21 cellular contexts compared by ENCODE assay signal in the genomic region with DNA sequence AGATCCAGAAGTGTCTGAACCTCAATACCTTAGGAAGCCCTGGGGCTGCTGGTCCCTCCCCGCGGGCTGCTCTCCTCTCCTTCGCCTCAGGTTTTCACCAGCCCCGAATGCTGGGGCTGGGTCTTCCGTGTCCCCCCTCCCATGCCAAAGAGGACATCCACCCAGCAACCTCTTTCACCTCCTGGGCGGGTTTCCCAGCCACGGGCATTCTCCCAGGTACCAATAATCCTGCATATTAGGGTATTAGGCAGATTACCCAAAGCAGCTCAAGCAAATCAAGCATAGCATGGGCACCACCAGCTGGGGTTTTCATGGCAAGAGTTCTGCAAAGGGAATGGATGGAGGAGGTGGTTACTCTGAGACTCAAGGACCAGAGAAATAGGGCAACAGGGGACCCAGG.
DNase-seq lines count a peak whose midpoint lies in the region; ATAC-seq and TF ChIP-seq lines count a peak whose summit lies in the region.
"Had no signal": no experiment of that assay in that cellular context is flagged by ENCODE, and none has a peak within 500 bp of the region (broad histone marks: within the 10 kb centered on the region; RNA-seq: fewer than 3 reads in every experiment).

No MANE protein-coding gene starts in this region.

- no peak overlapping the region for H2AFZ ChIP-seq in OCI-LY3 (ENCODE audit: low read depth, low read length)

- DNase-seq in osteocyte (ENCODE audit: extremely low spot score, unreplicated experiment) (no peak), cerebellum (ENCODE audit: low spot score) (no peak), glutamatergic neuron (no peak)
- DNase-seq in CD4-positive, alpha-beta memory T cell: no peak
- DNase-seq: Caco-2; CD4-positive, alpha-beta T cell; DMS153; Karpas-422; MV-4-11; NCI-H1105 treated with DMSO at 0.1 percent for 48 hours; NCI-H1694 treated with DMSO at 0.1 percent for 48 hours; NCI-H2081 treated with DMSO at 0.1 percent for 48 hours; NCI-H2171 treated with DMSO at 0.1 percent for 48 hours; NCI-H524 treated with DMSO at 0.1 percent for 48 hours; Right ventricle myocardium superior; SK-N-SH had no signal

- TF ChIP-seq CTCF in OCI-LY3 (IDR thresholded peaks at IDR 0.05; ENCODE audit: low read depth, low read length): no peak
- no peak for TF ChIP-seq CTCF in brain (conservative IDR thresholded peaks at IDR 0.05)
- no peak for TF ChIP-seq CTCF in osteocyte (IDR thresholded peaks at IDR 0.05)
- no peak for TF ChIP-seq CTCF in glutamatergic neuron (IDR thresholded peaks at IDR 0.05; ENCODE audit: partially characterized antibody, unreplicated experiment)

- no peaks in the 10 kb centered on the region for H3K36me3 ChIP-seq in OCI-LY3 (replicated peaks; ENCODE audit: low read depth, low read length)
- H3K36me3 ChIP-seq in CD4-positive, alpha-beta memory T cell (ENCODE audit: insufficient read depth, low read length): no peaks in the 10 kb centered on the region
- H3K36me3 ChIP-seq: BLaER1 had no signal

- H4K20me1 ChIP-seq in OCI-LY3 (ENCODE audit: insufficient read depth, low read length): peaks cover 6% of the 10 kb centered on the region; the same call in 1 of the 2 replicates
- H4K20me1 ChIP-seq: BLaER1 had no signal

- CTCF ChIA-PET in CD4-positive, alpha-beta memory T cell (lab: Charles Lee; ENCODE audit: partially characterized antibody): no interaction called here

- H3K4me2 ChIP-seq in OCI-LY3 (ENCODE audit: low read length): peak overlapping the region; percentile 22; the same call in 1 of the 2 replicates
- H3K4me2 ChIP-seq: SK-N-SH had no signal

- peaks cover 46% of the 10 kb centered on the region for H3K4me1 ChIP-seq in OCI-LY3 (ENCODE audit: low read length)
- no peaks in the 10 kb centered on the region for H3K4me1 ChIP-seq in CD4-positive, alpha-beta memory T cell (ENCODE audit: insufficient read depth, low read length)

- no peak overlapping the region for H3K4me3 ChIP-seq in OCI-LY3 (ENCODE audit: low read length)
- H3K4me3 ChIP-seq in CD4-positive, alpha-beta memory T cell (ENCODE audit: low read length in 2 of 2): no peak overlapping the region
- H3K4me3 ChIP-seq: BLaER1 had no signal

- POLR2A ChIA-PET in CD4-positive, alpha-beta memory T cell (lab: Charles Lee; ENCODE audit: partially characterized antibody): no interaction called here

- H3K27ac ChIP-seq in OCI-LY3 (ENCODE audit: low read length): peak overlapping the region; percentile 32; the same call in 1 of the 2 replicates
- no peak overlapping the region for H3K27ac ChIP-seq in CD4-positive, alpha-beta memory T cell (ENCODE audit: low read depth, low read length)
- H3K27ac ChIP-seq: BLaER1 had no signal

- H3K9me3 Mint-ChIP-seq in brain (no peaks in the 10 kb centered on the region), osteocyte (ENCODE audit: unreplicated experiment) (no peaks in the 10 kb centered on the region), glutamatergic neuron (ENCODE audit: unreplicated experiment) (peaks cover 9% of the 10 kb centered on the region)
- H3K9me3 Mint-ChIP-seq in CD4-positive, alpha-beta memory T cell: peaks cover 0 to 2% (median 0%) of the 10 kb centered on the region in 8 donors
- H3K9me3 Mint-ChIP-seq: CD4-positive, alpha-beta T cell had no signal

- no peaks in the 10 kb centered on the region for H3K9me3 ChIP-seq in OCI-LY3 (ENCODE audit: insufficient read depth, low read length)
- no peaks in the 10 kb centered on the region for H3K9me3 ChIP-seq in CD4-positive, alpha-beta memory T cell (ENCODE audit: control insufficient read depth in 1 of 2, low read length in 2 of 2)
- H3K9me3 ChIP-seq: BLaER1, Caco-2, SK-N-SH had no signal

- H3K79me2 ChIP-seq in OCI-LY3 (ENCODE audit: low read length): peaks cover 3% of the 10 kb centered on the region; the same call in 1 of the 2 replicates

- no peak overlapping the region for H3K9ac ChIP-seq in OCI-LY3 (ENCODE audit: low read length)
- H3K9ac ChIP-seq: BLaER1, SK-N-SH had no signal

- H3K27ac Mint-ChIP-seq in brain (peak overlapping the region in 3 of 5 experiments; percentile 34 to 58 (median 44)), osteocyte (ENCODE audit: unreplicated experiment) (peak overlapping the region; percentile 24), glutamatergic neuron (ENCODE audit: unreplicated experiment) (no peak overlapping the region)
- no peak overlapping the region for H3K27ac Mint-ChIP-seq in CD4-positive, alpha-beta memory T cell
- H3K27ac Mint-ChIP-seq: CD4-positive, alpha-beta T cell had no signal

- no peak for ATAC-seq in GM21528 (IDR thresholded peaks at IDR 0.05; ENCODE audit: low FRiP score, unreplicated experiment)
- ATAC-seq: HCT116 had no signal

- intact Hi-C loops in CD4-positive, alpha-beta memory T cell (cut with micrococcal nuclease): no loop called here

- no peaks in the 10 kb centered on the region for H3K27me3 ChIP-seq in OCI-LY3 (ENCODE audit: low read depth, low read length)
- no peaks in the 10 kb centered on the region for H3K27me3 ChIP-seq in CD4-positive, alpha-beta memory T cell (ENCODE audit: insufficient read depth, low read length)
- H3K27me3 ChIP-seq: BLaER1 had no signal

- H3K27me3 Mint-ChIP-seq in brain (no peaks in the 10 kb centered on the region), osteocyte (ENCODE audit: unreplicated experiment) (no peaks in the 10 kb centered on the region), glutamatergic neuron (ENCODE audit: unreplicated experiment) (peaks cover 13% of the 10 kb centered on the region)
- H3K27me3 Mint-ChIP-seq in CD4-positive, alpha-beta memory T cell: peaks cover 0 to 3% of the 10 kb centered on the region in 2 donors

- H3K4me3 Mint-ChIP-seq in brain (no peak overlapping the region), osteocyte (ENCODE audit: unreplicated experiment) (no peak overlapping the region), glutamatergic neuron (ENCODE audit: unreplicated experiment) (no peak overlapping the region)
- no peak overlapping the region for H3K4me3 Mint-ChIP-seq in CD4-positive, alpha-beta memory T cell
- H3K4me3 Mint-ChIP-seq: CD4-positive, alpha-beta T cell had no signal

- H3K36me3 Mint-ChIP-seq in brain: no peaks in the 10 kb centered on the region
- peaks cover 2% of the 10 kb centered on the region for H3K36me3 Mint-ChIP-seq in osteocyte (ENCODE audit: unreplicated experiment)
- H3K36me3 Mint-ChIP-seq in CD4-positive, alpha-beta memory T cell: no peaks in the 10 kb centered on the region
- no peaks in the 10 kb centered on the region for H3K36me3 Mint-ChIP-seq in glutamatergic neuron (ENCODE audit: unreplicated experiment)

- H3K4me1 Mint-ChIP-seq in brain: peaks cover 69% of the 10 kb centered on the region
- H3K4me1 Mint-ChIP-seq in osteocyte (ENCODE audit: unreplicated experiment): peaks cover 72% of the 10 kb centered on the region
- H3K4me1 Mint-ChIP-seq in CD4-positive, alpha-beta memory T cell: no peaks in the 10 kb centered on the region
- H3K4me1 Mint-ChIP-seq in glutamatergic neuron (ENCODE audit: low read depth, unreplicated experiment): peaks cover 8% of the 10 kb centered on the region

Comparison
In these comparisons a context has a peak if more than half of its experiments do, and no peak if none do; other contexts are left out.
1. H3K27ac Mint-ChIP-seq: peak in brain (3 of 5) and osteocyte (single experiment); none in CD4-positive, alpha-beta memory T cell (0 of 7) and glutamatergic neuron (single experiment).